In the genomic region with DNA sequence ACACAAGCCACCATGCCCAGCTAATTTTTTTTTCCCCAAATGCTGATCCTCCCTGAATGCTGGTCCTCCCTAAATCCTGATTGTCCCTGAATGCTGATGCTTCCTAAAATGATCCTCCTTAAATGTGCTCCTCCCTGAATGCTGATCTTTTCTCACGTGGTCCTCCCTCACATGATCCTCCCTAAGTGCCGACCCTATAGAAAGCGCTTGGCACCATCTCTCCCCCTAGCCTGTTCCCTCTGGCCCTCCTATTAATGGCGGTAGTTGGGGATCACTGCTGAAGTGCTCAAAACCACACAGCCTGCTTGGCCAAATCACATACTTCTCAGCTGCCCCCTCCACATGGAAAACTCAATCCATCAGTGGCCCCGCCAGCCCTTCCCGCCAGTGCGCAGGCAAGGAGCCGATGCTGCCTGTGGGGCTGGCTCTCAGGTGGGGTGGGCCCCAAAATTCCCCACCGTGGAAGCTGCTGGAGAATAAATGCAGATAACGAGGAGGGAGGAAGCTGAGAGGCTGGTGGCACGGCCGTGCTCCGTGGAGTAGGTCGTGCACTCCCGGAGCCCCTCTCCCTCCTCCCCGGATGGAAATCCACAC, we compare ENCODE assay signal across 1 cellular context.
TF ChIP-seq lines count a peak whose summit lies in the region.

No MANE protein-coding gene starts in this region.

TF ChIP-seq in GM23338, 12 proteins besides CTCF, POLR2A, EP300 and RAD21 (continued from another document):
- TF ChIP-seq REST (IDR thresholded peaks at IDR 0.05; ENCODE audit: unreplicated experiment): no peak
- TF ChIP-seq STAT1 (IDR thresholded peaks at IDR 0.05; ENCODE audit: unreplicated experiment): no peak
- no peak for TF ChIP-seq EZH2 (IDR thresholded peaks at IDR 0.05; ENCODE audit: low read depth, unreplicated experiment)
- no peak for TF ChIP-seq EZH2phosphoT487 (IDR thresholded peaks at IDR 0.05; ENCODE audit: unreplicated experiment)
- TF ChIP-seq POLR2AphosphoS5 (IDR thresholded peaks at IDR 0.05; ENCODE audit: low read depth): no peak
- no peak for TF ChIP-seq CREB1 (CRISPR knock-in tag; IDR thresholded peaks at IDR 0.05; ENCODE audit: low read depth)
- no peak for TF ChIP-seq ETS1 (IDR thresholded peaks at IDR 0.05)
- no peak for TF ChIP-seq ZNF331 (CRISPR knock-in tag; IDR thresholded peaks at IDR 0.05; ENCODE audit: low read depth)
- no peak for TF ChIP-seq ZNF114 (CRISPR knock-in tag; IDR thresholded peaks at IDR 0.05)
- no peak for TF ChIP-seq JUNB (IDR thresholded peaks at IDR 0.05; ENCODE audit: unreplicated experiment)
TF ChIP-seq in GM23338: peak in this region for 0.
